11 cellular contexts compared by ENCODE assay signal in genomic region chr1:47923513-47923912, GRCh38.
"Had no signal": no experiment of that assay in that cellular context is flagged by ENCODE, and none has a peak within 500 bp of the region (broad histone marks: within the 10 kb centered on the region; RNA-seq: fewer than 3 reads in every experiment).

No MANE protein-coding gene starts in this region.

- H3K4me3 ChIP-seq: GM23248, GM23338, HAP-1 had no signal

- FAIRE-seq: H1, H54 had no signal

- H3K27ac ChIP-seq: GM23248 had no signal

- H3K9me3 Mint-ChIP-seq: GM23338, H9 had no signal

- H3K4me1 Mint-ChIP-seq: GM23338 had no signal

- H3K9ac ChIP-seq: GM23248 had no signal

- H3K36me3 ChIP-seq: HAP-1 had no signal

- ATAC-seq: HCT116 had no signal

- H3K9me3 ChIP-seq: HAP-1 had no signal

- H3K4me2 ChIP-seq: GM23338 had no signal

- H3K27ac Mint-ChIP-seq: GM23338, HFFc6 had no signal

- H2AFZ ChIP-seq: GM23248, GM23338 had no signal

- H3K4me3 Mint-ChIP-seq: GM23338, H9, HFFc6 had no signal

- H3K4me1 ChIP-seq: HAP-1 had no signal

- DNase-seq: GM23248, GOT3, H7, H9, HCEC 1CT, HFFc6 had no signal
